In the genomic region with DNA sequence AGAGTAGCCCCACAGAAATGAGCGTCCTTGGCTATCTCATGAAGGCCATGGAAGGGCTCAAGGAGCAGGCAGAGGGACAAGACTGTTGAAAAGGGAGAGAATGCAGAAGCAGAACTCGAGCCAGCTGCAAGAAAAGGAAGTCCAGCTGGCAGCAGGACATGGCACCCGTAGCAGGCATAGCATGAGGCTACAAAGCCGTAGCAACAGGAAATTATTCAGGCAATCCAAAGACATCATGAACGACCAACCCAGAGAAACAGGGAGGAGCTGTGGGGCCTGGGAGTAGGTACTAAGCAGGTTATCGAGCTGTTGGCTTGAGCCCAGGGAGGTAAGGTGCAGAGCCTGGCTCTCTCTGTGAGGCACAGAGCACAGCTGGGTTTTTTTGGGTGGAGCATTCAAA, we compare ENCODE assay signal across 12 cellular contexts.
DNase-seq lines count a peak whose midpoint lies in the region; ATAC-seq and TF ChIP-seq lines count a peak whose summit lies in the region.
"Had no signal": no experiment of that assay in that cellular context is flagged by ENCODE, and none has a peak within 500 bp of the region (broad histone marks: within the 10 kb centered on the region; RNA-seq: fewer than 3 reads in every experiment).

No MANE protein-coding gene starts in this region.

- H2AFZ ChIP-seq in mammary epithelial cell (ENCODE audit: low read depth, low read length) = peak overlapping the region; percentile 9

- DNase-seq in mammary epithelial cell (no peak), MCF 10A (ENCODE audit: unreplicated experiment) (no peak), ascending aorta (ENCODE audit: low spot score in 2 of 2) (peak in 1 of 2 donors; percentile 31), medulla oblongata (ENCODE audit: extremely low spot score) (peak; percentile 71), aorta (peak in 1 of 2 donors; percentile 82), suprapubic skin (ENCODE audit: low spot score in 2 of 2) (no peak), ACHN (no peak), AG20443 (ENCODE audit: low spot score) (no peak)
- DNase-seq: activated CD4-positive, alpha-beta T cell treated with anti-CD3 and anti-CD28 coated beads, Interleukin-2, amount 50 U/mL, for 4 hours; NCI-H1105; stimulated activated naive CD8-positive, alpha-beta T cell treated with anti-CD3 and anti-CD28 coated beads, Interleukin-15, amount 100 ng/mL, for 72 hours had no signal

- no peaks in the 10 kb centered on the region for H3K36me3 Mint-ChIP-seq in MCF 10A (ENCODE audit: insufficient read depth, unreplicated experiment)

- H3K27ac Mint-ChIP-seq in MCF 10A (ENCODE audit: low read depth, unreplicated experiment) = no peak overlapping the region

- BruUV-seq in mammary epithelial cell (replicated peaks; lab: Mats Ljungman, UMichigan) (no TSS peak), MCF 10A (replicated peaks; lab: Mats Ljungman, UMichigan) (no TSS peak)

- H3K9ac ChIP-seq in mammary epithelial cell (ENCODE audit: insufficient read depth, low read length) = no peak overlapping the region

- no peak overlapping the region for H3K4me2 ChIP-seq in mammary epithelial cell (ENCODE audit: insufficient read depth, low read depth, low read length)

- H3K4me1 ChIP-seq in mammary epithelial cell (ENCODE audit: insufficient read depth, low read length) = no peaks in the 10 kb centered on the region
- H3K4me1 ChIP-seq in ascending aorta = peaks cover 0 to 6% of the 10 kb centered on the region in 2 donors
- H3K4me1 ChIP-seq in aorta (ENCODE audit: control insufficient read depth in 1 of 2, insufficient read depth in 2 of 2, low read length in 2 of 2) = peaks cover 0 to 3% of the 10 kb centered on the region in 2 donors
- H3K4me1 ChIP-seq in suprapubic skin = peaks cover 8% of the 10 kb centered on the region

- H4K20me1 ChIP-seq in mammary epithelial cell (ENCODE audit: insufficient read depth, low read length) = no peaks in the 10 kb centered on the region

- dilution Hi-C loops in mammary epithelial cell (cut with HindIII; ENCODE audit: low sequenced_read_pairs) = no loop called here

- H3K27me3 ChIP-seq in mammary epithelial cell (ENCODE audit: insufficient read depth, low read length) = no peaks in the 10 kb centered on the region
- H3K27me3 ChIP-seq in ascending aorta = no peaks in the 10 kb centered on the region
- H3K27me3 ChIP-seq in aorta (ENCODE audit: control insufficient read depth in 1 of 2, insufficient read depth in 2 of 2, low read length in 1 of 2) = no peaks in the 10 kb centered on the region
- no peaks in the 10 kb centered on the region for H3K27me3 ChIP-seq in suprapubic skin

- POLR2A ChIA-PET in MCF 10A (lab: Yijun Ruan, JAX) = no interaction called here

- H3K36me3 ChIP-seq in mammary epithelial cell (ENCODE audit: insufficient read depth, low read length) (no peaks in the 10 kb centered on the region), ascending aorta (no peaks in the 10 kb centered on the region), aorta (ENCODE audit: control insufficient read depth in 1 of 2, insufficient read depth in 2 of 2, low read length in 1 of 2) (no peaks in the 10 kb centered on the region), suprapubic skin (no peaks in the 10 kb centered on the region)

- TF ChIP-seq CTCF in mammary epithelial cell (conservative IDR thresholded peaks at IDR 0.05 in 1 of 2, IDR thresholded peaks at IDR 0.05 in 1 of 2; ENCODE audit: extremely low read depth in 1 of 2, insufficient read depth in 1 of 2, low read depth in 1 of 2, low read length in 2 of 2) (no peak), MCF 10A (IDR thresholded peaks at IDR 0.05; ENCODE audit: unreplicated experiment) (no peak), ascending aorta (IDR thresholded peaks at IDR 0.05) (no peak), suprapubic skin (IDR thresholded peaks at IDR 0.05) (no peak)

- WGBS in mammary epithelial cell (ENCODE audit: low coverage, missing lambda C conversion rate) = 20% methylated on average over 6 of the region's 6 CpGs
- WGBS in aorta, 2 donors = 2% methylated on average over 6 of the region's 6 CpGs
- 33% methylated on average over 6 of the region's 6 CpGs for WGBS in suprapubic skin

- H3K4me3 ChIP-seq in mammary epithelial cell (replicated peaks in 1 of 3; ENCODE audit: insufficient read depth in 1 of 3, low read depth in 2 of 3, low read length in 3 of 3) (no peak overlapping the region), ascending aorta (peak overlapping the region in 1 of 2 donors; percentile 4), aorta (ENCODE audit: low read length in 2 of 2) (no peak overlapping the region), suprapubic skin (no peak overlapping the region)

- CTCF ChIA-PET in mammary epithelial cell (lab: Charles Lee; ENCODE audit: low non-redundant PET) (no interaction called here), MCF 10A (lab: Yijun Ruan, JAX) (interaction anchor here (0.6 to 2.3 kb wide), 2 partner anchors 11 to 147 kb away, joined by 3 to 6 read pairs; no protein-coding TSS in a partner anchor)

- peak; percentile 66 for ATAC-seq in aorta (ENCODE audit: low FRiP score)
- ATAC-seq: left lobe of liver; stimulated activated naive CD8-positive, alpha-beta T cell treated with anti-CD3 and anti-CD28 coated beads, Interleukin-15, amount 100 ng/mL, for 72 hours had no signal

- intact Hi-C loops in mammary epithelial cell (cut with micrococcal nuclease) (no loop called here), MCF 10A (cut with micrococcal nuclease) (no loop called here), ascending aorta (cut with DNase I) (no loop called here), aorta (cut with DNase I) (no loop called here)

- TF ChIP-seq POLR2A in suprapubic skin (IDR thresholded peaks at IDR 0.05) = no peak

- no peaks in the 10 kb centered on the region for H3K4me1 Mint-ChIP-seq in MCF 10A (ENCODE audit: insufficient read depth, unreplicated experiment)

- H3K27ac ChIP-seq in mammary epithelial cell (ENCODE audit: insufficient read depth, low read depth, low read length) (no peak overlapping the region), ascending aorta (peak overlapping the region; percentile 30 to 31), aorta (ENCODE audit: low read depth in 1 of 2, low read length in 2 of 2) (peak overlapping the region in 1 of 2 donors; percentile 74), suprapubic skin (no peak overlapping the region)

- H3K79me2 ChIP-seq in mammary epithelial cell (ENCODE audit: insufficient read depth, low read length) = no peaks in the 10 kb centered on the region

- H3K9me3 ChIP-seq in mammary epithelial cell (replicated peaks; ENCODE audit: insufficient read depth, low read length) (peaks cover 15% of the 10 kb centered on the region), ascending aorta (peaks cover 0 to 12% of the 10 kb centered on the region in 2 donors), aorta (ENCODE audit: control insufficient read depth, low read length) (no peaks in the 10 kb centered on the region), suprapubic skin (no peaks in the 10 kb centered on the region)

- peaks cover 30% of the 10 kb centered on the region for H3K9me3 Mint-ChIP-seq in MCF 10A (ENCODE audit: unreplicated experiment)

- no peak overlapping the region for H3K4me3 Mint-ChIP-seq in MCF 10A (ENCODE audit: unreplicated experiment)
- H3K4me3 Mint-ChIP-seq: stimulated activated naive CD8-positive, alpha-beta T cell treated with anti-CD3 and anti-CD28 coated beads, Interleukin-15, amount 100 ng/mL, for 72 hours had no signal

- in situ Hi-C loops in mammary epithelial cell (cut with MboI; ENCODE audit: low sequenced_read_pairs in 2 of 2) (no loop called here), ACHN (cut with HindIII; ENCODE audit: low pct_ligation_motif_present, low pct_unique_long_range_greater_than_20kb, low sequenced_read_pairs) (no loop called here)

- H3K27me3 Mint-ChIP-seq in MCF 10A (ENCODE audit: insufficient read depth, unreplicated experiment) = peaks cover 10% of the 10 kb centered on the region

- TF ChIP-seq EP300 in suprapubic skin (IDR thresholded peaks at IDR 0.05) = no peak

Comparison
In these comparisons a context has a peak if more than half of its experiments do, and no peak if none do; other contexts are left out.
1. H3K27ac ChIP-seq: peak in ascending aorta (2 of 2); none in mammary epithelial cell (single experiment) and suprapubic skin (single experiment).